Comparison of ENCODE assay signal across 20 cellular contexts in genomic region chr14:80239631-80240030, GRCh38. TPM values are rescaled to one million over a fixed set of nuclear protein-coding genes. Genes with fewer than 3 reads are reported as not detected.
"Had no signal": no experiment of that assay in that cellular context is flagged by ENCODE, and none has a peak within 500 bp of the region (broad histone marks: within the 10 kb centered on the region; RNA-seq: fewer than 3 reads in every experiment).

No MANE protein-coding gene starts in this region.

- H3K4me2 ChIP-seq: smooth muscle cell had no signal

- H3K9ac ChIP-seq: parathyroid adenoma had no signal

- H3K4me1 ChIP-seq: colonic mucosa, esophagus muscularis mucosa, parathyroid adenoma, right lobe of liver, testis, tibial artery had no signal

- H3K27ac ChIP-seq: colonic mucosa, esophagus muscularis mucosa, neutrophil, parathyroid adenoma, right lobe of liver, testis, tibial artery had no signal

- H3K79me2 ChIP-seq: parathyroid adenoma had no signal

- H3K27me3 ChIP-seq: colonic mucosa, esophagus muscularis mucosa, neutrophil, right lobe of liver, testis, tibial artery had no signal

- DNase-seq: colonic mucosa; dermis blood vessel endothelial cell; effector memory CD4-positive, alpha-beta T cell; hypothalamus; immature natural killer cell; naive B cell; right lobe of liver; stimulated activated CD4-positive, alpha-beta T cell treated with anti-CD3 and anti-CD28 coated beads, Interleukin-4, amount 100 ng/mL, for 4 hours; stimulated activated naive CD8-positive, alpha-beta T cell treated with anti-CD3 and anti-CD28 coated beads, Interleukin-15, Interleukin-2, amounts not matched to agents 100 U/mL and 50 U/mL, for 24 hours; substantia nigra; testis; tibial artery had no signal

- H2AFZ ChIP-seq: parathyroid adenoma had no signal

- H3K4me3 ChIP-seq: colonic mucosa, esophagus muscularis mucosa, lung, right lobe of liver, smooth muscle cell, testis, tibial artery had no signal

- H3K36me3 ChIP-seq: colonic mucosa, esophagus muscularis mucosa, neutrophil, right lobe of liver, tibial artery had no signal

- H3K9me3 ChIP-seq: colonic mucosa, right lobe of liver, testis had no signal

RNA-seq across cellular contexts. Expression of gene DIO2, which starts 28.3 kb away (rescaled TPM):
- total RNA-seq: epithelial cell of proximal tubule; mononuclear cell; natural killer cell treated with Interleukin-12 subunit alpha and Interleukin-12 subunit beta and Interleukin-15 and Interleukin-18, amount 100 ng/mL, for 72 hours had no signal
- polyA plus RNA-seq: immature natural killer cell had no signal
